Comparison of ENCODE assay signal across 24 cellular contexts in the genomic region with DNA sequence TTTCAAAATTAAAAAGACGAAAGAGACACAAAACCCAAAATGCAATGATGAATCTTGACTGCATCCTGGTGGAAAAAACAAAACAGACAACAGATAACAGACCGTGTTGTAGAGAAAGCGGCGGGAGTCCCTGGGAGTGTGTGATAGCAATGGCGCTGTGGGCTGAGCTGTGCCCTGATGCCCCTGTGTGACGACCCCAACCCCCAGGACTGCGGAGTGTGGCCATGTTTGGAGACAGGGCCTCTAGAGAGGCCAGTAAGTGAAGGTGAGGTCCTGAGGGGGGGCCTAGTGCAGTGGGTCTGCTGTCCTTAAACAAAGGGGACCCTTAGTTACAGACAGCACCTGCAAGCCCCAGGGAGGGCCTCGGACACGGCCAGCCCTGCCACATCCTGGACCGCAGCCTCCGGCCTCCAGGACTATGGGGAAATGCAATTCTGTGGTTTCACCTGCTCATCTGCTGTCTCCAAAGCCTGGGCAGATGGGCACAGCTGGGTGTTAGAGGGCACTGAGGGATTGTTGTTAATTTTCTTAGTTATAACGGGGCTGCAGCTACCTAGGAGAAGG.
DNase-seq lines count a peak whose midpoint lies in the region; ATAC-seq and TF ChIP-seq lines count a peak whose summit lies in the region.
"Had no signal": no experiment of that assay in that cellular context is flagged by ENCODE, and none has a peak within 500 bp of the region (broad histone marks: within the 10 kb centered on the region; RNA-seq: fewer than 3 reads in every experiment).

No MANE protein-coding gene starts in this region.

- peaks cover 19% of the 10 kb centered on the region for H3K4me1 ChIP-seq in CD8-positive, alpha-beta T cell (ENCODE audit: insufficient read depth, low read length)
- peaks cover 19% of the 10 kb centered on the region for H3K4me1 ChIP-seq in ovary (ENCODE audit: insufficient read depth)
- H3K4me1 ChIP-seq: ascending aorta, BE2C, gastrocnemius medialis, HAP-1 had no signal

- peak overlapping the region; percentile 25 for H3K4me3 Mint-ChIP-seq in activated naive CD8-positive, alpha-beta T cell
- H3K4me3 Mint-ChIP-seq in activated naive CD8-positive, alpha-beta T cell treated with anti-CD3 and anti-CD28 coated beads for 36 hours = no peak overlapping the region
- peak overlapping the region; percentile 39 for H3K4me3 Mint-ChIP-seq in CD8-positive, alpha-beta T cell
- H3K4me3 Mint-ChIP-seq in central memory CD8-positive, alpha-beta T cell = no peak overlapping the region
- H3K4me3 Mint-ChIP-seq: activated CD8-positive, alpha-beta memory T cell treated with anti-CD3 and anti-CD28 coated beads, Interleukin-2, amount 10 ng/mL, durations not matched to agents 7 days and 5 days had no signal

- H3K9me3 Mint-ChIP-seq in activated naive CD8-positive, alpha-beta T cell (ENCODE audit: low read depth) = no peaks in the 10 kb centered on the region
- H3K9me3 Mint-ChIP-seq in activated naive CD8-positive, alpha-beta T cell treated with anti-CD3 and anti-CD28 coated beads for 36 hours = no peaks in the 10 kb centered on the region
- no peaks in the 10 kb centered on the region for H3K9me3 Mint-ChIP-seq in CD8-positive, alpha-beta T cell
- no peaks in the 10 kb centered on the region for H3K9me3 Mint-ChIP-seq in central memory CD8-positive, alpha-beta T cell
- H3K9me3 Mint-ChIP-seq: dendritic cell treated with granulocyte-macrophage colony-stimulating factor and Interleukin-4, amounts not matched to agents 40 ng/mL and 50 ng/mL, for 4 days had no signal

- CTCF ChIA-PET in CD8-positive, alpha-beta T cell (lab: Charles Lee) = interaction anchor here (0.7 to 1.3 kb wide), 3 partner anchors 13 to 180 kb away, joined by 3 to 4 read pairs (median 3); no protein-coding TSS in a partner anchor

- in situ Hi-C loops in KBM-7 (cut with MboI; ENCODE audit: low pct_unique_long_range_greater_than_20kb, low sequenced_read_pairs) = no loop called here

- H3K36me3 Mint-ChIP-seq in activated naive CD8-positive, alpha-beta T cell = no peaks in the 10 kb centered on the region
- no peaks in the 10 kb centered on the region for H3K36me3 Mint-ChIP-seq in activated naive CD8-positive, alpha-beta T cell treated with anti-CD3 and anti-CD28 coated beads for 36 hours
- H3K36me3 Mint-ChIP-seq in CD8-positive, alpha-beta T cell = no peaks in the 10 kb centered on the region
- peaks cover 8% of the 10 kb centered on the region for H3K36me3 Mint-ChIP-seq in central memory CD8-positive, alpha-beta T cell (ENCODE audit: insufficient read depth)
- H3K36me3 Mint-ChIP-seq: activated CD8-positive, alpha-beta memory T cell treated with anti-CD3 and anti-CD28 coated beads, Interleukin-2, amount 10 ng/mL, durations not matched to agents 7 days and 5 days had no signal

- intact Hi-C loops in CD8-positive, alpha-beta T cell (cut with DNase I, micrococcal nuclease) = loop anchor here (10.0 kb wide), 2 partner anchors 70 to 180 kb away; no protein-coding TSS in a partner anchor
- intact Hi-C loops in ovary (cut with DNase I) = no loop called here

- no peak overlapping the region for H3K27ac ChIP-seq in CD8-positive, alpha-beta T cell (ENCODE audit: low read depth, low read length)
- peak overlapping the region; percentile 54 to 77 for H3K27ac ChIP-seq in ovary
- H3K27ac ChIP-seq: ascending aorta, gastrocnemius medialis, left lung, right lobe of liver, upper lobe of right lung, WERI-Rb-1 had no signal

- H3K4me1 Mint-ChIP-seq in activated naive CD8-positive, alpha-beta T cell (ENCODE audit: low read depth) = peaks cover 8% of the 10 kb centered on the region
- H3K4me1 Mint-ChIP-seq in activated naive CD8-positive, alpha-beta T cell treated with anti-CD3 and anti-CD28 coated beads for 36 hours = peaks cover 11% of the 10 kb centered on the region
- peaks cover 20% of the 10 kb centered on the region for H3K4me1 Mint-ChIP-seq in CD8-positive, alpha-beta T cell (ENCODE audit: low read depth)
- H3K4me1 Mint-ChIP-seq in central memory CD8-positive, alpha-beta T cell = peaks cover 21% of the 10 kb centered on the region

- no peak for TF ChIP-seq POLR2A in ovary (IDR thresholded peaks at IDR 0.05)

- H3K27me3 ChIP-seq in CD8-positive, alpha-beta T cell (ENCODE audit: insufficient read depth, low read length) = no peaks in the 10 kb centered on the region
- H3K27me3 ChIP-seq in ovary = no peaks in the 10 kb centered on the region
- H3K27me3 ChIP-seq: BE2C, right lobe of liver had no signal

- WGBS in ovary, 3 donors = 54 to 69% (median 58%) methylated on average over 12 of the region's 12 CpGs

- no peak for DNase-seq in activated naive CD8-positive, alpha-beta T cell treated with anti-CD3 and anti-CD28 coated beads for 36 hours
- DNase-seq in CD8-positive, alpha-beta T cell = no peak
- DNase-seq in central memory CD8-positive, alpha-beta T cell (ENCODE audit: low spot score in 2 of 2) = no peak
- DNase-seq in ovary (no peak), KBM-7 (no peak)
- DNase-seq: activated CD8-positive, alpha-beta memory T cell treated with anti-CD3 and anti-CD28 coated beads, Interleukin-2, amount 10 ng/mL, durations not matched to agents 7 days and 5 days; activated naive CD4-positive, alpha-beta T cell treated with Interleukin-2 at 50 U/mL for 16 hours; BE2C; EL; gastrocnemius medialis; left lung; NCI-H2029 treated with DMSO at 0.1 percent for 48 hours; right lobe of liver; stimulated activated naive B cell treated with anti-CD40 and anti-IgM and Interleukin-4, amounts not matched to agents 10 μg/mL and 1 μg/mL and 100 μg/mL, for 72 hours; T-helper 9 cell; WERI-Rb-1 had no signal

- H3K27ac Mint-ChIP-seq in activated naive CD8-positive, alpha-beta T cell = no peak overlapping the region
- no peak overlapping the region for H3K27ac Mint-ChIP-seq in activated naive CD8-positive, alpha-beta T cell treated with anti-CD3 and anti-CD28 coated beads for 36 hours
- H3K27ac Mint-ChIP-seq in CD8-positive, alpha-beta T cell = peak overlapping the region; percentile 16
- peak overlapping the region; percentile 62 for H3K27ac Mint-ChIP-seq in central memory CD8-positive, alpha-beta T cell (ENCODE audit: low read depth)
- H3K27ac Mint-ChIP-seq: activated CD8-positive, alpha-beta memory T cell treated with anti-CD3 and anti-CD28 coated beads, Interleukin-2, amount 10 ng/mL, durations not matched to agents 7 days and 5 days; dendritic cell treated with granulocyte-macrophage colony-stimulating factor and Interleukin-4, amounts not matched to agents 40 ng/mL and 50 ng/mL, for 4 days; stimulated activated naive B cell treated with anti-CD40 and anti-IgM and Interleukin-4, amounts not matched to agents 10 μg/mL and 1 μg/mL and 100 μg/mL, for 72 hours had no signal

- no peak for TF ChIP-seq CTCF in CD8-positive, alpha-beta T cell (IDR thresholded peaks at IDR 0.05)
- TF ChIP-seq CTCF in ovary (IDR thresholded peaks at IDR 0.05) = no peak

- POLR2A ChIA-PET in CD8-positive, alpha-beta T cell (lab: Charles Lee) = no interaction called here

- no peaks in the 10 kb centered on the region for H3K9me3 ChIP-seq in CD8-positive, alpha-beta T cell (ENCODE audit: low read length)
- no peaks in the 10 kb centered on the region for H3K9me3 ChIP-seq in ovary
- H3K9me3 ChIP-seq: ascending aorta, BE2C, gastrocnemius medialis, HAP-1, left lung, right lobe of liver, upper lobe of right lung had no signal

- no peak overlapping the region for H3K4me3 ChIP-seq in CD8-positive, alpha-beta T cell (ENCODE audit: low read depth, low read length)
- H3K4me3 ChIP-seq in ovary = no peak overlapping the region
- H3K4me3 ChIP-seq: GM12878, HAP-1, right lobe of liver had no signal

- no peaks in the 10 kb centered on the region for H3K36me3 ChIP-seq in CD8-positive, alpha-beta T cell (ENCODE audit: insufficient read depth, low read length)
- H3K36me3 ChIP-seq in ovary = no peaks in the 10 kb centered on the region
- H3K36me3 ChIP-seq: ascending aorta, BE2C, gastrocnemius medialis, HAP-1, left lung, right lobe of liver, upper lobe of right lung, WERI-Rb-1 had no signal

- TF ChIP-seq EP300 in ovary (IDR thresholded peaks at IDR 0.05) = no peak

- no peak for ATAC-seq in CD8-positive, alpha-beta T cell
- no peak for ATAC-seq in central memory CD8-positive, alpha-beta T cell (replicated peaks; ENCODE audit: extremely low read depth, poor library complexity, severe bottlenecking)
- ATAC-seq in GM19328 (IDR thresholded peaks at IDR 0.05; ENCODE audit: unreplicated experiment) (no peak), GM21360 (IDR thresholded peaks at IDR 0.05; ENCODE audit: unreplicated experiment) (no peak)
- ATAC-seq: activated CD8-positive, alpha-beta memory T cell treated with anti-CD3 and anti-CD28 coated beads, Interleukin-2, amount 10 ng/mL, durations not matched to agents 7 days and 5 days; gastrocnemius medialis; GM12878; left lung; upper lobe of right lung had no signal

- no peaks in the 10 kb centered on the region for H3K27me3 Mint-ChIP-seq in activated naive CD8-positive, alpha-beta T cell
- H3K27me3 Mint-ChIP-seq in activated naive CD8-positive, alpha-beta T cell treated with anti-CD3 and anti-CD28 coated beads for 36 hours = no peaks in the 10 kb centered on the region
- H3K27me3 Mint-ChIP-seq in CD8-positive, alpha-beta T cell (ENCODE audit: low read depth) = no peaks in the 10 kb centered on the region
- no peaks in the 10 kb centered on the region for H3K27me3 Mint-ChIP-seq in central memory CD8-positive, alpha-beta T cell

Comparison
In these comparisons a context has a peak if more than half of its experiments do, and no peak if none do; other contexts are left out.
1. H3K4me3 Mint-ChIP-seq: peak in activated naive CD8-positive, alpha-beta T cell (single experiment) and CD8-positive, alpha-beta T cell (single experiment); none in activated naive CD8-positive, alpha-beta T cell treated with anti-CD3 and anti-CD28 coated beads for 36 hours (single experiment) and central memory CD8-positive, alpha-beta T cell (single experiment).
2. H3K27ac Mint-ChIP-seq: peak in CD8-positive, alpha-beta T cell (single experiment) and central memory CD8-positive, alpha-beta T cell (single experiment); none in activated naive CD8-positive, alpha-beta T cell (single experiment) and activated naive CD8-positive, alpha-beta T cell treated with anti-CD3 and anti-CD28 coated beads for 36 hours (single experiment).
3. intact Hi-C loops: an anchor here in CD8-positive, alpha-beta T cell (10.0 kb wide); none called in ovary.